In the genomic region with DNA sequence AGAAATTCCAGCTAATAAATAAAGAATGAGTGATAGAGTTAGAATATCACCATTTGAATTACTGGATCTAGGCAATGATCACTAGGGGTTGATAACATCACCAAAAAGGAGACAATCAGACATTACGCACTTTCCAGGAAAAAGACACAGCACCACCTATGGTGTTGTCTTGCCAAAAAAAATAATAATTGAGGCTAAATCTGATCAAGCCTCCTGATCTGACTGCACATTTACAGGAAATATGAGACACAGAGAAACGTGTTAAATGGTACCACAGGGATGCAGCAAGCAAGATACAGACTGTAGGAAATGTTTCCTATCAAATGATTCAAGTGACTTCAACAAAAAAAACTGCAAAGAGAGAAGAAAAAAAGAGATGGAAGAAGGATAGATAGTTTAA, we compare ENCODE assay signal across 18 cellular contexts.
A peak's percentile ranks its signal among the peaks of the same experiment; 100 is the strongest.
DNase-seq lines count a peak whose midpoint lies in the region; ATAC-seq and TF ChIP-seq lines count a peak whose summit lies in the region.
"Had no signal": no experiment of that assay in that cellular context is flagged by ENCODE, and none has a peak within 500 bp of the region (broad histone marks: within the 10 kb centered on the region; RNA-seq: fewer than 3 reads in every experiment).

No MANE protein-coding gene starts in this region.

- no peaks in the 10 kb centered on the region for H3K36me3 Mint-ChIP-seq in stimulated activated naive CD8-positive, alpha-beta T cell treated with anti-CD3 and anti-CD28 coated beads, Interleukin-15, Interleukin-2, amounts not matched to agents 100 ng/mL and 50 ng/mL, for 24 hours (ENCODE audit: low read depth)

- H3K4me1 Mint-ChIP-seq in stimulated activated naive CD8-positive, alpha-beta T cell treated with anti-CD3 and anti-CD28 coated beads, Interleukin-15, Interleukin-2, amounts not matched to agents 100 ng/mL and 50 ng/mL, for 24 hours (ENCODE audit: low read depth) = peaks cover 45% of the 10 kb centered on the region

- TF ChIP-seq CTCF in choroid plexus epithelial cell (conservative IDR thresholded peaks at IDR 0.05; ENCODE audit: low read depth, low read length) (no peak), WERI-Rb-1 (IDR thresholded peaks at IDR 0.05; ENCODE audit: low read depth, low read length) (no peak)

- H3K9me3 Mint-ChIP-seq in stimulated activated naive CD8-positive, alpha-beta T cell treated with anti-CD3 and anti-CD28 coated beads, Interleukin-15, Interleukin-2, amounts not matched to agents 100 ng/mL and 50 ng/mL, for 24 hours = no peaks in the 10 kb centered on the region
- H3K9me3 Mint-ChIP-seq: CD14-positive monocyte had no signal

- DNase-seq in stimulated activated naive CD8-positive, alpha-beta T cell treated with anti-CD3 and anti-CD28 coated beads, Interleukin-15, Interleukin-2, amounts not matched to agents 100 U/mL and 50 U/mL, for 24 hours = no peak
- DNase-seq in choroid plexus epithelial cell (ENCODE audit: low read depth) (peak; percentile 28), NCI-H345 treated with DMSO at 0.1 percent for 48 hours (lab: John Stamatoyannopoulos, UW; ENCODE audit: unreplicated experiment) (no peak), WERI-Rb-1 (no peak)
- DNase-seq: ACHN, AML-193, COR-L47, Karpas-422, MM.1S, NCI-H1105 treated with DMSO at 0.1 percent for 48 hours, NCI-H187, NCI-H446, NCI-H69 had no signal

- H3K27me3 ChIP-seq in WERI-Rb-1 (ENCODE audit: insufficient read depth, low read depth, severe bottlenecking) = no peaks in the 10 kb centered on the region
- H3K27me3 ChIP-seq: SJSA1 had no signal

- peak overlapping the region; percentile 19 for H3K27ac Mint-ChIP-seq in stimulated activated naive CD8-positive, alpha-beta T cell treated with anti-CD3 and anti-CD28 coated beads, Interleukin-15, Interleukin-2, amounts not matched to agents 100 ng/mL and 50 ng/mL, for 24 hours
- H3K27ac Mint-ChIP-seq: CD14-positive monocyte had no signal

- H3K4me3 ChIP-seq in choroid plexus epithelial cell (ENCODE audit: low read depth, low read length) = no peak overlapping the region
- H3K4me3 ChIP-seq in WERI-Rb-1 (ENCODE audit: low read depth, low read length) = no peak overlapping the region
- H3K4me3 ChIP-seq: SJSA1 had no signal

- no peak overlapping the region for H3K27ac ChIP-seq in WERI-Rb-1
- H3K27ac ChIP-seq: SJSA1 had no signal

- H3K36me3 ChIP-seq in WERI-Rb-1 = no peaks in the 10 kb centered on the region
- H3K36me3 ChIP-seq: SJSA1 had no signal

- ATAC-seq in stimulated activated naive CD8-positive, alpha-beta T cell treated with anti-CD3 and anti-CD28 coated beads, Interleukin-15, Interleukin-2, amounts not matched to agents 100 U/mL and 50 U/mL, for 24 hours = no peak
- no peak for ATAC-seq in SK-N-SH treated with all-trans-retinoic acid at 6 μM for 48 hours
- ATAC-seq in HG02852 (IDR thresholded peaks at IDR 0.05; ENCODE audit: unreplicated experiment) = no peak

- no peak overlapping the region for H3K4me3 Mint-ChIP-seq in stimulated activated naive CD8-positive, alpha-beta T cell treated with anti-CD3 and anti-CD28 coated beads, Interleukin-15, Interleukin-2, amounts not matched to agents 100 ng/mL and 50 ng/mL, for 24 hours
- H3K4me3 Mint-ChIP-seq: CD14-positive monocyte had no signal

- no peaks in the 10 kb centered on the region for H3K9me3 ChIP-seq in WERI-Rb-1 (ENCODE audit: severe bottlenecking)
- H3K9me3 ChIP-seq: SJSA1 had no signal

- H3K27me3 Mint-ChIP-seq in stimulated activated naive CD8-positive, alpha-beta T cell treated with anti-CD3 and anti-CD28 coated beads, Interleukin-15, Interleukin-2, amounts not matched to agents 100 ng/mL and 50 ng/mL, for 24 hours = no peaks in the 10 kb centered on the region

TF ChIP-seq in SK-N-SH treated with all-trans-retinoic acid at 6 μM for 48 hours, 23 proteins besides CTCF, POLR2A, EP300 and RAD21:
- peak; percentile 24; the same call in 1 of the 2 replicates for TF ChIP-seq ISL1 (CRISPR knock-in tag; IDR thresholded peaks at IDR 0.05)
- TF ChIP-seq CSDC2 (CRISPR knock-in tag; IDR thresholded peaks at IDR 0.05) = no peak
